ENCODE assay signal across 1 cellular context in genomic region chr10:44962870-44963738, GRCh38.
TF ChIP-seq lines count a peak whose summit lies in the region.

No MANE protein-coding gene starts in this region.

TF ChIP-seq in GM12878, 131 proteins besides CTCF, POLR2A, EP300 and RAD21 (continued from another document):
- TF ChIP-seq, protein P1, sequence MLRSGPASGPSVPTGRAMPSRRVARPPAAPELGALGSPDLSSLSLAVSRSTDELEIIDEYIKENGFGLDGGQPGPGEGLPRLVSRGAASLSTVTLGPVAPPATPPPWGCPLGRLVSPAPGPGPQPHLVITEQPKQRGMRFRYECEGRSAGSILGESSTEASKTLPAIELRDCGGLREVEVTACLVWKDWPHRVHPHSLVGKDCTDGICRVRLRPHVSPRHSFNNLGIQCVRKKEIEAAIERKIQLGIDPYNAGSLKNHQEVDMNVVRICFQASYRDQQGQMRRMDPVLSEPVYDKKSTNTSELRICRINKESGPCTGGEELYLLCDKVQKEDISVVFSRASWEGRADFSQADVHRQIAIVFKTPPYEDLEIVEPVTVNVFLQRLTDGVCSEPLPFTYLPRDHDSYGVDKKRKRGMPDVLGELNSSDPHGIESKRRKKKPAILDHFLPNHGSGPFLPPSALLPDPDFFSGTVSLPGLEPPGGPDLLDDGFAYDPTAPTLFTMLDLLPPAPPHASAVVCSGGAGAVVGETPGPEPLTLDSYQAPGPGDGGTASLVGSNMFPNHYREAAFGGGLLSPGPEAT (IDR thresholded peaks at IDR 0.05; ENCODE audit: low read depth), result peak; percentile 31
- TF ChIP-seq IKZF1 (conservative IDR thresholded peaks at IDR 0.05) (peak; percentile 84), MEF2A (IDR thresholded peaks at IDR 0.05; ENCODE audit: insufficient read depth, low read depth, low read length) (no peak), BCLAF1 (IDR thresholded peaks at IDR 0.05) (no peak), TCF12 (IDR thresholded peaks at IDR 0.05; ENCODE audit: low read depth, low read length) (peak; percentile 92), TCF3 (IDR thresholded peaks at IDR 0.05; ENCODE audit: borderline replicate concordance, insufficient read depth, low read depth, low read length) (peak; percentile 67; the same call in 1 of the 2 replicates), NFYA (IDR thresholded peaks at IDR 0.05; ENCODE audit: borderline replicate concordance, low read depth, low read length) (no peak), EED (IDR thresholded peaks at IDR 0.05; ENCODE audit: low read depth) (peak; percentile 82), TBL1XR1 (IDR thresholded peaks at IDR 0.05; ENCODE audit: low read depth, low read length) (peak; percentile 29; the same call in 1 of the 2 replicates), RAD51 (IDR thresholded peaks at IDR 0.05) (no peak), BCL11A (IDR thresholded peaks at IDR 0.05; ENCODE audit: low read depth, low read length) (no peak)
- TF ChIP-seq, protein P2, sequence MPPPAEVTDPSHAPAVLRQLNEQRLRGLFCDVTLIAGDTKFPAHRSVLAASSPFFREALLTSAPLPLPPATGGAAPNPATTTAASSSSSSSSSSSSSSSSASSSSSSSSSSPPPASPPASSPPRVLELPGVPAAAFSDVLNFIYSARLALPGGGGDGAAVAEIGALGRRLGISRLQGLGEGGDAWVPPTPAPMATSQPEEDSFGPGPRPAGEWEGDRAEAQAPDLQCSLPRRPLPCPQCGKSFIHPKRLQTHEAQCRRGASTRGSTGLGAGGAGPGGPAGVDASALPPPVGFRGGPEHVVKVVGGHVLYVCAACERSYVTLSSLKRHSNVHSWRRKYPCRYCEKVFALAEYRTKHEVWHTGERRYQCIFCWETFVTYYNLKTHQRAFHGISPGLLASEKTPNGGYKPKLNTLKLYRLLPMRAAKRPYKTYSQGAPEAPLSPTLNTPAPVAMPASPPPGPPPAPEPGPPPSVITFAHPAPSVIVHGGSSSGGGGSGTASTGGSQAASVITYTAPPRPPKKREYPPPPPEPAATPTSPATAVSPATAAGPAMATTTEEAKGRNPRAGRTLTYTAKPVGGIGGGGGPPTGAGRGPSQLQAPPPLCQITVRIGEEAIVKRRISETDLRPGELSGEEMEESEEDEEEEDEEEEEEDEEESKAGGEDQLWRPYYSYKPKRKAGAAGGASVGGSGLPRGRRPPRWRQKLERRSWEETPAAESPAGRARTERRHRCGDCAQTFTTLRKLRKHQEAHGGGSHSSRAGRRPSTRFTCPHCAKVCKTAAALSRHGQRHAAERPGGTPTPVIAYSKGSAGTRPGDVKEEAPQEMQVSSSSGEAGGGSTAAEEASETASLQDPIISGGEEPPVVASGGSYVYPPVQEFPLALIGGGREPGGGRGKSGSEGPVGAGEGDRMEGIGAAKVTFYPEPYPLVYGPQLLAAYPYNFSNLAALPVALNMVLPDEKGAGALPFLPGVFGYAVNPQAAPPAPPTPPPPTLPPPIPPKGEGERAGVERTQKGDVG (CRISPR knock-in tag; IDR thresholded peaks at IDR 0.05), result no peak
